34 cellular contexts compared by ENCODE assay signal in the genomic region with DNA sequence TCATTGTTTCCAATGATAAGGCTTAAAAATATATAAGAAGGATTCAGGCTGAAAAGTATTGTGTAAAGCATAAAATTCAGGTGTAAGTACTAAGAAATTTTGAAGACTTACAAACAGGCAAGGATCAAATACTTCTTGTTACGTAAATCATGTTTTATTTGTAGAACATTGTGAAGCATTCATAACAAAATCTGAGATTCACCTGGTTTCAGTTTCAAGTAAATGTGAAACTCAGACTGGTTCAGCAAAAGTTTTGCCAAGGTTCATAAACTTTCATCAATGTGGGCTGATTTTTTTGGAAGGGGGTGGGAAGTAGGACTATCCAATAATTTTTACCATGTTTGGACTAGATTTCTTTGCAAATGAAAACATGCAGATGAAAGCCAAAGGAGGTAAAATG.
"Had no signal": no experiment of that assay in that cellular context is flagged by ENCODE, and none has a peak within 500 bp of the region (broad histone marks: within the 10 kb centered on the region; RNA-seq: fewer than 3 reads in every experiment).

No MANE protein-coding gene starts in this region.

- H3K4me3 ChIP-seq: ascending aorta, breast epithelium, cardiac muscle cell, coronary artery, dorsolateral prefrontal cortex, esophagus muscularis mucosa, gastrocnemius medialis, heart left ventricle had no signal

- H3K27ac ChIP-seq: ascending aorta, breast epithelium, cardiac muscle cell, coronary artery, dorsolateral prefrontal cortex, esophagus muscularis mucosa, foreskin keratinocyte, gastrocnemius medialis, heart left ventricle, WERI-Rb-1 had no signal

- H3K4me1 ChIP-seq: breast epithelium, foreskin keratinocyte, gastrocnemius medialis, heart left ventricle had no signal

- H3K4me1 Mint-ChIP-seq: activated B cell treated with CpG ODN at 0.5 μM for 24 hours; activated naive CD8-positive, alpha-beta T cell treated with anti-CD3 and anti-CD28 coated beads, Interleukin-2, amount 10 ng/mL, durations not matched to agents 7 days and 5 days; activated T-helper 17 cell treated with anti-CD3 and anti-CD28 coated beads, Interleukin-2, amount 50 U/mL, for 72 hours; brain; central memory CD8-positive, alpha-beta T cell; endodermal cell; T-helper 17 cell had no signal

- H3K36me3 Mint-ChIP-seq: activated naive CD4-positive, alpha-beta T cell treated with anti-CD3 and anti-CD28 coated beads, Interleukin-2, amount 50 U/mL, for 72 hours; activated naive CD8-positive, alpha-beta T cell treated with anti-CD3 and anti-CD28 coated beads, Interleukin-2, amount 10 ng/mL, durations not matched to agents 7 days and 5 days; brain had no signal

- ATAC-seq: activated CD4-positive, CD25-positive, alpha-beta regulatory T cell treated with anti-CD3 and anti-CD28 coated beads, Interleukin-2, amount 50 U/mL, for 24 hours; activated CD8-positive, alpha-beta T cell treated with anti-CD3 and anti-CD28 coated beads for 36 hours; activated naive CD4-positive, alpha-beta T cell treated with anti-CD3 and anti-CD28 coated beads, Interleukin-2, amount 50 U/mL, for 72 hours; activated T-cell treated with anti-CD3 and anti-CD28 coated beads, Interleukin-2, amount 50 U/mL, for 4 hours; activated T-helper 17 cell treated with anti-CD3 and anti-CD28 coated beads, Interleukin-2, amount 50 U/mL, for 72 hours; foreskin keratinocyte; gastrocnemius medialis; heart left ventricle; T-helper 17 cell had no signal

- H3K27me3 ChIP-seq: ascending aorta, breast epithelium, cardiac muscle cell, esophagus muscularis mucosa, foreskin keratinocyte, gastrocnemius medialis, heart left ventricle had no signal

- H3K27ac Mint-ChIP-seq: activated B cell treated with CpG ODN at 0.5 μM for 24 hours; activated CD8-positive, alpha-beta T cell treated with anti-CD3 and anti-CD28 coated beads for 36 hours; activated naive CD4-positive, alpha-beta T cell treated with anti-CD3 and anti-CD28 coated beads, Interleukin-2, amount 50 U/mL, for 72 hours; activated naive CD8-positive, alpha-beta T cell treated with anti-CD3 and anti-CD28 coated beads, Interleukin-2, amount 10 ng/mL, durations not matched to agents 7 days and 5 days; activated T-helper 17 cell treated with anti-CD3 and anti-CD28 coated beads, Interleukin-2, amount 50 U/mL, for 72 hours; dendritic cell treated with granulocyte-macrophage colony-stimulating factor and Interleukin-4, amounts not matched to agents 40 ng/mL and 50 ng/mL, for 4 days; endodermal cell; T-helper 17 cell; T-helper 2 cell treated with Interferon-gamma antibody and Interleukin-4, amounts not matched to agents 5 μg/mL and 100 μg/mL, for 36 hours had no signal

- H3K9me3 Mint-ChIP-seq: activated B cell treated with CpG ODN at 0.5 μM for 24 hours; activated naive CD8-positive, alpha-beta T cell treated with anti-CD3 and anti-CD28 coated beads, Interleukin-2, amount 10 ng/mL, durations not matched to agents 7 days and 5 days; endodermal cell; T-helper 2 cell treated with Interferon-gamma antibody and Interleukin-4, amounts not matched to agents 5 μg/mL and 100 μg/mL, for 36 hours had no signal

- DNase-seq: activated B cell treated with CpG ODN at 0.5 μM for 24 hours; activated CD4-positive, alpha-beta T cell treated with anti-CD3 and anti-CD28 coated beads for 48 hours; activated CD4-positive, alpha-beta T cell treated with anti-CD3 and anti-CD28 coated beads, Interleukin-2, amount 50 U/mL, for 1 hour; activated CD4-positive, alpha-beta T cell treated with anti-CD3 and anti-CD28 coated beads, Interleukin-2, amount 50 U/mL, for 48 hours; activated CD8-positive, alpha-beta memory T cell treated with anti-CD3 and anti-CD28 coated beads for 24 hours; activated CD8-positive, alpha-beta T cell treated with anti-CD3 and anti-CD28 coated beads for 36 hours; activated effector memory CD4-positive, alpha-beta T cell treated with Interleukin-2 at 50 U/mL for 16 hours; activated gamma-delta T cell treated with Interleukin-2 at 50 U/mL for 16 hours; activated naive CD4-positive, alpha-beta T cell treated with Interleukin-2 at 50 U/mL for 16 hours; activated naive CD8-positive, alpha-beta T cell treated with anti-CD3 and anti-CD28 coated beads, Interleukin-2, amount 10 ng/mL, durations not matched to agents 7 days and 5 days; activated T-cell treated with anti-CD3 and anti-CD28 coated beads, Interleukin-2, amount 50 U/mL, for 4 hours; dorsolateral prefrontal cortex; effector memory CD4-positive, alpha-beta T cell; endodermal cell; foreskin keratinocyte; gastrocnemius medialis; glutamatergic neuron; heart left ventricle; T-helper 1 cell; T-helper 17 cell; T1000; WERI-Rb-1 had no signal

- H3K36me3 ChIP-seq: ascending aorta, breast epithelium, cardiac muscle cell, esophagus muscularis mucosa, gastrocnemius medialis, heart left ventricle, WERI-Rb-1 had no signal

- H3K4me3 Mint-ChIP-seq: activated B cell treated with CpG ODN at 0.5 μM for 24 hours; activated CD8-positive, alpha-beta T cell treated with anti-CD3 and anti-CD28 coated beads for 36 hours; activated naive CD8-positive, alpha-beta T cell treated with anti-CD3 and anti-CD28 coated beads, Interleukin-2, amount 10 ng/mL, durations not matched to agents 7 days and 5 days; activated T-cell treated with anti-CD3 and anti-CD28 coated beads, Interleukin-2, amount 50 U/mL, for 4 hours; activated T-helper 17 cell treated with anti-CD3 and anti-CD28 coated beads, Interleukin-2, amount 50 U/mL, for 72 hours; central memory CD8-positive, alpha-beta T cell; dendritic cell treated with granulocyte-macrophage colony-stimulating factor and Interleukin-4, amounts not matched to agents 40 ng/mL and 50 ng/mL, for 4 days; endodermal cell; T-helper 17 cell; T-helper 2 cell treated with Interferon-gamma antibody and Interleukin-4, amounts not matched to agents 5 μg/mL and 100 μg/mL, for 36 hours had no signal

- H3K27me3 Mint-ChIP-seq: activated B cell treated with CpG ODN at 0.5 μM for 24 hours; activated naive CD8-positive, alpha-beta T cell treated with anti-CD3 and anti-CD28 coated beads, Interleukin-2, amount 10 ng/mL, durations not matched to agents 7 days and 5 days; activated T-helper 17 cell treated with anti-CD3 and anti-CD28 coated beads, Interleukin-2, amount 50 U/mL, for 72 hours; brain; central memory CD8-positive, alpha-beta T cell; dendritic cell treated with granulocyte-macrophage colony-stimulating factor and Interleukin-4, amounts not matched to agents 40 ng/mL and 50 ng/mL, for 4 days; T-helper 17 cell had no signal
